Comparison of ENCODE assay signal across 15 cellular contexts in the genomic region with DNA sequence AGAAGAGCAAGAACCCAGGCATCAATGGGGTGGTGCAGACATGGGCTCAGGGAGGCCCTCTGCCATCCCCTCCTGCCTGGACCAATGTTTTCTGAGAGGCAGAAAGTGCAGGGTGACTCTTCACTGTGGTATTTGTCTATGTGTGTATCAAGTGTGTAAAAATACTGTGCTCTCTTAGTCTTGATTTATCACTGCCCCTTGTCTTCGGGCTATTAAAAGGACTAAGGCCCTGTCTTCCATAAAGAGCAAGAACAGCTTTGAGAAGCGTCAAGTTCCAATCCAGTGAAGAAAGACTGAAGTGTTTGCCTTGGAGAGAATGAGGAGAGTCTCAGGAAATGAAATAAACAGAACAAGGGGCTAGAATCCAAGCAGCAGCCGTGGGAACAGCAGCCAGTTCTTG. TPM values are rescaled to one million over a fixed set of nuclear protein-coding genes. Genes with fewer than 3 reads are reported as not detected.
DNase-seq lines count a peak whose midpoint lies in the region; ATAC-seq and TF ChIP-seq lines count a peak whose summit lies in the region.
"Had no signal": no experiment of that assay in that cellular context is flagged by ENCODE, and none has a peak within 500 bp of the region (broad histone marks: within the 10 kb centered on the region; RNA-seq: fewer than 3 reads in every experiment).

No MANE protein-coding gene starts in this region.

- H3K27me3 ChIP-seq in left ventricle myocardium inferior (ENCODE audit: low read depth) (no peaks in the 10 kb centered on the region), HAP-1 (ENCODE audit: low read depth) (peaks cover 12% of the 10 kb centered on the region; the same call in 1 of the 2 replicates)
- H3K27me3 ChIP-seq: body of pancreas had no signal

- no peak for TF ChIP-seq CTCF in AG10803 (conservative IDR thresholded peaks at IDR 0.05; ENCODE audit: low read length)
- TF ChIP-seq CTCF in left ventricle myocardium inferior (IDR thresholded peaks at IDR 0.05; ENCODE audit: borderline replicate concordance) = no peak

- peak; percentile 58 for ATAC-seq in SK-N-SH treated with all-trans-retinoic acid at 6 μM for 48 hours
- ATAC-seq: body of pancreas, HepG2 had no signal

- peak overlapping the region; percentile 23 for H3K27ac ChIP-seq in left ventricle myocardium inferior (replicated peaks)
- H3K27ac ChIP-seq: body of pancreas had no signal

- H3K4me3 ChIP-seq in AG10803 (ENCODE audit: low read length) = no peak overlapping the region
- no peak overlapping the region for H3K4me3 ChIP-seq in left ventricle myocardium inferior
- no peak overlapping the region for H3K4me3 ChIP-seq in HAP-1
- H3K4me3 ChIP-seq: body of pancreas had no signal

- intact Hi-C loops in left ventricle myocardium inferior (cut with micrococcal nuclease) = loop anchor here (5.0 kb wide), 2 partner anchors 207 to 357 kb away; no protein-coding TSS in a partner anchor

- DNase-seq in AG10803 (ENCODE audit: low read depth) = peak; percentile 52
- no peak for DNase-seq in left ventricle myocardium inferior
- DNase-seq in renal cortical epithelial cell (ENCODE audit: low read depth) = peak; percentile 36
- no peak for DNase-seq in stimulated activated CD4-positive, alpha-beta T cell treated with anti-CD3 and anti-CD28 coated beads, Interleukin-12 subunit alpha, Interleukin-12 subunit beta, amount 100 ng/mL, for 4 hours
- no peak for DNase-seq in T1000 (lab: John Stamatoyannopoulos, UW)
- DNase-seq in HAP-1 (ENCODE audit: low spot score in 2 of 2) = no peak
- DNase-seq in SKM-1 treated with dmso at 0.1 percent for 144 hours (lab: John Stamatoyannopoulos, UW; ENCODE audit: unreplicated experiment) = no peak
- DNase-seq: activated T-cell treated with anti-CD3 and anti-CD28 coated beads, Interleukin-2, amount 50 U/mL, for 4 hours; body of pancreas; head of caudate nucleus; mesendoderm; NCI-H1694 treated with DMSO at 0.1 percent for 48 hours; stimulated activated CD8-positive, alpha-beta memory T cell treated with anti-CD3 and anti-CD28 coated beads, Interleukin-4, amount 100 ng/mL, for 48 hours had no signal

- H3K36me3 ChIP-seq in left ventricle myocardium inferior (no peaks in the 10 kb centered on the region), HAP-1 (replicated peaks) (no peaks in the 10 kb centered on the region)

- no peaks in the 10 kb centered on the region for H3K9me3 ChIP-seq in left ventricle myocardium inferior (replicated peaks)
- no peaks in the 10 kb centered on the region for H3K9me3 ChIP-seq in HAP-1
- H3K9me3 ChIP-seq: body of pancreas had no signal

- in situ Hi-C loops in HAP-1 (cut with MboI; ENCODE audit: low sequenced_read_pairs) = loop anchor here (5.0 kb wide), 1 partner anchor 357 kb away; no protein-coding TSS in a partner anchor

- H3K4me1 ChIP-seq in left ventricle myocardium inferior = peaks cover 32% of the 10 kb centered on the region
- no peaks in the 10 kb centered on the region for H3K4me1 ChIP-seq in HAP-1

TF ChIP-seq in SK-N-SH treated with all-trans-retinoic acid at 6 μM for 48 hours, 23 proteins besides CTCF, POLR2A, EP300 and RAD21:
- TF ChIP-seq, protein P1, sequence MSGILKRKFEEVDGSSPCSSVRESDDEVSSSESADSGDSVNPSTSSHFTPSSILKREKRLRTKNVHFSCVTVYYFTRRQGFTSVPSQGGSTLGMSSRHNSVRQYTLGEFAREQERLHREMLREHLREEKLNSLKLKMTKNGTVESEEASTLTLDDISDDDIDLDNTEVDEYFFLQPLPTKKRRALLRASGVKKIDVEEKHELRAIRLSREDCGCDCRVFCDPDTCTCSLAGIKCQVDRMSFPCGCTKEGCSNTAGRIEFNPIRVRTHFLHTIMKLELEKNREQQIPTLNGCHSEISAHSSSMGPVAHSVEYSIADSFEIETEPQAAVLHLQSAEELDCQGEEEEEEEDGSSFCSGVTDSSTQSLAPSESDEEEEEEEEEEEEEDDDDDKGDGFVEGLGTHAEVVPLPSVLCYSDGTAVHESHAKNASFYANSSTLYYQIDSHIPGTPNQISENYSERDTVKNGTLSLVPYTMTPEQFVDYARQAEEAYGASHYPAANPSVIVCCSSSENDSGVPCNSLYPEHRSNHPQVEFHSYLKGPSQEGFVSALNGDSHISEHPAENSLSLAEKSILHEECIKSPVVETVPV (CRISPR knock-in tag; IDR thresholded peaks at IDR 0.05) = no peak
- peak; percentile 13; the same call in 1 of the 2 replicates for TF ChIP-seq ISL1 (CRISPR knock-in tag; IDR thresholded peaks at IDR 0.05)
- TF ChIP-seq TOX (CRISPR knock-in tag; IDR thresholded peaks at IDR 0.05; ENCODE audit: borderline replicate concordance) = peak; percentile 31; the same call in 1 of the 2 replicates
TF ChIP-seq in SK-N-SH treated with all-trans-retinoic acid at 6 μM for 48 hours: peak in this region for 2.

RNA-seq across cellular contexts. Expression of a gene that starts 14.4 kb away (rescaled TPM):
- total RNA-seq in left ventricle myocardium inferior = 6.5 TPM
- total RNA-seq in renal cortical epithelial cell = 197 and 327 TPM in 2 replicates

Comparison
In these comparisons a context has a peak if more than half of its experiments do, and no peak if none do; other contexts are left out.
1. DNase-seq: peak in AG10803 (single experiment) and renal cortical epithelial cell (single experiment); none in left ventricle myocardium inferior (single experiment), stimulated activated CD4-positive, alpha-beta T cell treated with anti-CD3 and anti-CD28 coated beads, Interleukin-12 subunit alpha, Interleukin-12 subunit beta, amount 100 ng/mL, for 4 hours (single experiment), T1000 (single experiment), HAP-1 (0 of 2) and SKM-1 treated with dmso at 0.1 percent for 144 hours (single experiment).
2. RNA of a gene that starts 14.4 kb away (total RNA-seq): 197 to 327 TPM in renal cortical epithelial cell; 6.5 TPM in left ventricle myocardium inferior (single experiment); every median in the first group is over 10 times any median in the second.